Comparison of ENCODE assay signal across 13 cellular contexts in the genomic region with DNA sequence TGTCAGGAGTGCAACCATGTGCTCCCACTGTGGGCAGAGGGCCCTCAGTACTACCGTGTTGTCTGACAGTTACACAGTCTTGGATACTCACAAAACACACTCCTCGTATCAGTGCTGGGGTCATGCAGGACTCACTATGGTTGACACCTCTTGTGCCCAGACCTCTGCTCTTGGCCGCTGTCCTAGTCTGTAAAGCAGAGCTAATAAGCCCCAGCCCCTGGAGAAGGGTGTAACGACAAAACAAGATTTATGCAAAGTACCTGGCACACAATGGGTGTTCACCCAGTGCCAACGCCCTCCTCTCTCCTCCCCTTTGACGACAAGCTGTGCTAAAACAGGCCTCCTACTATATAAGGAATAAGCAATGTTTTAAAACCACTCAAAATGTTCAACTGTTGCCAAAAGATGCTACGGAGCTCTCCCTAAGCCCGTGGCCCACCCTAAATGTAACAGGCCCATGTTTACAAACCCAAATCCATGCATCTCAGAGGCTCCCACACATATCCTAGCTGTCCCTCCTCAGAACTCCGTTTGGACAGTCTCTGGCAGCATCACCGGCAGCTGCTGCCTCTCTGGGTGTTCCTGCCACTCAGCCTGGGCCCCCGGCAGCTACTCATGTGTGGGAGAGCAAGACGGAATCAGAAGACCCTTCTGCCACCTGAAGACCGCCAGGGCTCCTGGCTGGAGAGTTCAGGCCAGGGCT.
DNase-seq lines count a peak whose midpoint lies in the region; ATAC-seq and TF ChIP-seq lines count a peak whose summit lies in the region.
"Had no signal": no experiment of that assay in that cellular context is flagged by ENCODE, and none has a peak within 500 bp of the region (broad histone marks: within the 10 kb centered on the region; RNA-seq: fewer than 3 reads in every experiment).

No MANE protein-coding gene starts in this region.

- H3K4me3 ChIP-seq in osteoblast (ENCODE audit: insufficient read depth, low read length) (no peak overlapping the region), PC-9 (no peak overlapping the region)

- H3K79me2 ChIP-seq in osteoblast (ENCODE audit: insufficient read depth, low read length) (no peaks in the 10 kb centered on the region), PC-9 (ENCODE audit: low read depth) (no peaks in the 10 kb centered on the region)

- no peak for TF ChIP-seq CTCF in osteoblast (IDR thresholded peaks at IDR 0.05; ENCODE audit: extremely low read depth, low read depth, low read length)
- no peak for TF ChIP-seq CTCF in PC-9 (conservative IDR thresholded peaks at IDR 0.05)
- TF ChIP-seq CTCF in HFFc6 (IDR thresholded peaks at IDR 0.05): no peak

- intact Hi-C loops in head of caudate nucleus (cut with DNase I) (no loop called here), PC-9 (cut with micrococcal nuclease; ENCODE audit: unreplicated experiment) (no loop called here)

- H3K27ac ChIP-seq in osteoblast (ENCODE audit: low read depth, low read length) (no peak overlapping the region), PC-9 (no peak overlapping the region)

- peaks cover 4% of the 10 kb centered on the region for H3K4me1 ChIP-seq in osteoblast (ENCODE audit: insufficient read depth, low read length)
- no peaks in the 10 kb centered on the region for H3K4me1 ChIP-seq in PC-9 (replicated peaks; ENCODE audit: insufficient read depth)

- H3K4me2 ChIP-seq in osteoblast (ENCODE audit: insufficient read depth, low read length) (no peak overlapping the region), PC-9 (no peak overlapping the region)

- no peaks in the 10 kb centered on the region for H3F3A ChIP-seq in PC-9 (ENCODE audit: insufficient read depth, low read depth)

- peak; percentile 9 for DNase-seq in Ammon's horn (ENCODE audit: low spot score)
- peak; percentile 71 for DNase-seq in NCI-H526 treated with DMSO at 0.1 percent for 48 hours (lab: John Stamatoyannopoulos, UW)
- peak in 27 of 42 donors; percentile 10 to 79 (median 40) for DNase-seq in head of caudate nucleus
- no peak for DNase-seq in osteoblast (ENCODE audit: insufficient read length, low spot score, missing footprints)
- no peak for DNase-seq in stimulated activated naive CD8-positive, alpha-beta T cell treated with anti-CD3 and anti-CD28 coated beads, Interleukin-15, Interleukin-2, amounts not matched to agents 100 U/mL and 50 U/mL, for 24 hours
- DNase-seq in PC-9: no peak
- DNase-seq in HFFc6: no peak
- DNase-seq: activated CD4-positive, alpha-beta T cell treated with anti-CD3 and anti-CD28 coated beads, Interleukin-2, amount 50 U/mL, for 4 hours; activated T-cell treated with anti-CD3 and anti-CD28 coated beads, Interleukin-2, amount 50 U/mL, for 4 hours; NCI-H748 treated with DMSO at 0.1 percent for 48 hours; T-helper 9 cell had no signal

- H3K9me3 ChIP-seq in osteoblast (ENCODE audit: low read depth, low read length): no peaks in the 10 kb centered on the region
- no peaks in the 10 kb centered on the region for H3K9me3 ChIP-seq in PC-9 (ENCODE audit: insufficient read depth, low read depth)

- no peaks in the 10 kb centered on the region for H3K9me2 ChIP-seq in PC-9 (ENCODE audit: insufficient read depth)

- no peaks in the 10 kb centered on the region for H3K9me3 Mint-ChIP-seq in HFFc6
- H3K9me3 Mint-ChIP-seq: activated T-cell treated with anti-CD3 and anti-CD28 coated beads, Interleukin-2, amount 50 U/mL, for 4 hours had no signal

- H3K36me3 ChIP-seq in osteoblast (ENCODE audit: insufficient read depth, low read length) (no peaks in the 10 kb centered on the region), PC-9 (ENCODE audit: low read depth) (no peaks in the 10 kb centered on the region)

- BruUV-seq in PC-9 (replicated peaks; lab: Mats Ljungman, UMichigan): no TSS peak

- ATAC-seq in stimulated activated naive CD8-positive, alpha-beta T cell treated with anti-CD3 and anti-CD28 coated beads, Interleukin-15, Interleukin-2, amounts not matched to agents 100 U/mL and 50 U/mL, for 24 hours: no peak
- ATAC-seq in HG03439 (IDR thresholded peaks at IDR 0.05; ENCODE audit: unreplicated experiment): no peak

- H4K20me1 ChIP-seq in osteoblast (ENCODE audit: insufficient read depth, low read length) (no peaks in the 10 kb centered on the region), PC-9 (ENCODE audit: insufficient read depth) (no peaks in the 10 kb centered on the region)

- peaks cover 6% of the 10 kb centered on the region for H3K27me3 Mint-ChIP-seq in HFFc6 (ENCODE audit: insufficient read depth)

- H3K27me3 ChIP-seq in osteoblast (ENCODE audit: insufficient read depth, low read length) (peaks cover 9% of the 10 kb centered on the region), PC-9 (ENCODE audit: insufficient read depth, low read depth) (peaks cover 78% of the 10 kb centered on the region)

- H2AFZ ChIP-seq in osteoblast (ENCODE audit: low read length): peak overlapping the region; percentile 29
- no peak overlapping the region for H2AFZ ChIP-seq in PC-9

- no peaks in the 10 kb centered on the region for H3K4me1 Mint-ChIP-seq in HFFc6 (ENCODE audit: low read depth)

- H3K27ac Mint-ChIP-seq in HFFc6: no peak overlapping the region
- H3K27ac Mint-ChIP-seq: progenitor cell of endocrine pancreas had no signal

- no peaks in the 10 kb centered on the region for H3K36me3 Mint-ChIP-seq in HFFc6 (ENCODE audit: low read depth)

- H3K4me3 Mint-ChIP-seq in HFFc6: no peak overlapping the region
- H3K4me3 Mint-ChIP-seq: activated T-cell treated with anti-CD3 and anti-CD28 coated beads, Interleukin-2, amount 50 U/mL, for 4 hours had no signal

- CTCF ChIA-PET in PC-9 (lab: Charles Lee): interaction anchor here (0.6 kb wide), 1 partner anchor 1738 kb away, joined by 3 read pairs; no protein-coding TSS in a partner anchor

- POLR2A ChIA-PET in PC-9 (lab: Charles Lee; ENCODE audit: unreplicated experiment): no interaction called here

Comparison
In these comparisons a context has a peak if more than half of its experiments do, and no peak if none do; other contexts are left out.
1. DNase-seq: peak in Ammon's horn (single experiment), NCI-H526 treated with DMSO at 0.1 percent for 48 hours (single experiment) and head of caudate nucleus (27 of 42); none in osteoblast (single experiment), stimulated activated naive CD8-positive, alpha-beta T cell treated with anti-CD3 and anti-CD28 coated beads, Interleukin-15, Interleukin-2, amounts not matched to agents 100 U/mL and 50 U/mL, for 24 hours (single experiment), PC-9 (0 of 2) and HFFc6 (single experiment).